In genomic region chr11:61701298-61701993, GRCh38 we compare ENCODE assay signal across 8 cellular contexts. TPM values are rescaled to one million over a fixed set of nuclear protein-coding genes. Genes with fewer than 3 reads are reported as not detected.
DNase-seq lines count a peak whose midpoint lies in the region; ATAC-seq, FAIRE-seq and TF ChIP-seq lines count a peak whose summit lies in the region.

No MANE protein-coding gene starts in this region.

- no peaks in the 10 kb centered on the region for H3K9me3 ChIP-seq in neural cell (ENCODE audit: low read length)

- peak; percentile 39 for FAIRE-seq in G401.6 (lab: Jason Lieb, UNC)

- H3K36me3 ChIP-seq in neural cell (ENCODE audit: insufficient read depth, low read length) = no peaks in the 10 kb centered on the region

- no peaks in the 10 kb centered on the region for H3K27me3 ChIP-seq in neural cell (ENCODE audit: insufficient read depth, low read depth, low read length)

- TF ChIP-seq CTCF in neural cell (IDR thresholded peaks at IDR 0.05; ENCODE audit: poor library complexity, severe bottlenecking) = peak; percentile 43

- no peak overlapping the region for H3K9ac ChIP-seq in neural cell (ENCODE audit: low read length)

- H4K20me1 ChIP-seq in neural cell (ENCODE audit: insufficient read depth) = no peaks in the 10 kb centered on the region

- no peak overlapping the region for H3K4me2 ChIP-seq in neural cell (ENCODE audit: low read length)

- H3F3A ChIP-seq in neural cell (ENCODE audit: insufficient read depth, low read length, poor library complexity, severe bottlenecking) = no peaks in the 10 kb centered on the region

- no peak for ATAC-seq in GM18517 (IDR thresholded peaks at IDR 0.05; ENCODE audit: unreplicated experiment)
- ATAC-seq in GM19455 (IDR thresholded peaks at IDR 0.05; ENCODE audit: unreplicated experiment) = no peak
- no peak for ATAC-seq in HG02798 (IDR thresholded peaks at IDR 0.05; ENCODE audit: poor library complexity, unreplicated experiment)

- peak overlapping the region; percentile 47 for H3K27ac ChIP-seq in cingulate gyrus (ENCODE audit: low read depth, low read length)
- H3K27ac ChIP-seq in neural cell (ENCODE audit: low read length) = no peak overlapping the region

- H3K9me2 ChIP-seq in neural cell (ENCODE audit: insufficient read depth, low read length) = no peaks in the 10 kb centered on the region

- peak; percentile 90 for DNase-seq in NCI-H2171 treated with DMSO at 0.1 percent for 48 hours (lab: John Stamatoyannopoulos, UW)
- no peak for DNase-seq in KG1 (lab: John Stamatoyannopoulos, UW)

- TF ChIP-seq EP300 in neural cell (conservative IDR thresholded peaks at IDR 0.05; ENCODE audit: poor library complexity, severe bottlenecking) = no peak

- no peak for TF ChIP-seq RAD21 in neural cell (conservative IDR thresholded peaks at IDR 0.05)

- H2AFZ ChIP-seq in neural cell (ENCODE audit: low read depth, low read length) = no peak overlapping the region

- H3K79me2 ChIP-seq in neural cell (replicated peaks; ENCODE audit: insufficient read depth, low read length) = no peaks in the 10 kb centered on the region

- no peak overlapping the region for H3K4me3 ChIP-seq in neural cell (ENCODE audit: low read length)

TF ChIP-seq in neural cell, 6 proteins besides CTCF, POLR2A, EP300 and RAD21:
- no peak for TF ChIP-seq REST (IDR thresholded peaks at IDR 0.05; ENCODE audit: borderline replicate concordance)
- no peak for TF ChIP-seq TAF1 (IDR thresholded peaks at IDR 0.05; ENCODE audit: low read depth)
- no peak for TF ChIP-seq MXI1 (conservative IDR thresholded peaks at IDR 0.05; ENCODE audit: poor library complexity, severe bottlenecking)
- TF ChIP-seq EZH2 (IDR thresholded peaks at IDR 0.05; ENCODE audit: borderline replicate concordance, insufficient read depth, low read length, poor library complexity, severe bottlenecking) = no peak
- TF ChIP-seq POLR2AphosphoS5 (IDR thresholded peaks at IDR 0.05) = no peak
- TF ChIP-seq SMC3 (conservative IDR thresholded peaks at IDR 0.05; ENCODE audit: poor library complexity) = no peak
TF ChIP-seq in neural cell: peak in this region for 0.

RNA-seq across cellular contexts. Expression of gene DAGLA, which starts 21.3 kb away (rescaled TPM):
- 4.5 and 5.7 TPM in 2 replicates for polyA plus RNA-seq in neural cell
- polyA minus RNA-seq in neural cell = 9.7 and 12.4 TPM in 2 replicates

RNA-seq across cellular contexts. Expression of gene MYRF, which starts 51.0 kb away (rescaled TPM):
- 0.16 and 0.86 TPM in 2 replicates for polyA plus RNA-seq in neural cell
- 0.46 TPM in 1 of 2 replicates, not detected in the other for polyA minus RNA-seq in neural cell
